Comparison of ENCODE assay signal across 8 cellular contexts in genomic region chr5:109921735-109922395, GRCh38.
DNase-seq lines count a peak whose midpoint lies in the region; ATAC-seq and TF ChIP-seq lines count a peak whose summit lies in the region.

No MANE protein-coding gene starts in this region.

- no peaks in the 10 kb centered on the region for H3K9me3 Mint-ChIP-seq in activated naive CD4-positive, alpha-beta T cell treated with anti-CD3 and anti-CD28 coated beads, Interleukin-2, amount 50 U/mL, for 24 hours
- H3K9me3 Mint-ChIP-seq in H9 = no peaks in the 10 kb centered on the region

- H2BK12ac ChIP-seq in H9 (ENCODE audit: insufficient read length, low read depth, low read length) = no peak overlapping the region

- no peak overlapping the region for H3T11ph ChIP-seq in H9 (ENCODE audit: low read length)

- POLR2A ChIA-PET in OCI-LY7 (lab: Charles Lee) = interaction anchor here (0.5 to 2.0 kb wide), 15 partner anchors 8 to 652 kb away, joined by 3 to 7 read pairs (median 5); no protein-coding TSS in a partner anchor

- in situ Hi-C loops in KBM-7 (cut with MboI; ENCODE audit: low pct_unique_long_range_greater_than_20kb, low sequenced_read_pairs) = no loop called here

- H3K23ac ChIP-seq in H9 (ENCODE audit: insufficient read length, low read depth, low read length) = no peak overlapping the region

- H3K23me2 ChIP-seq in H9 (ENCODE audit: insufficient read length, low read depth, low read length, poor library complexity, severe bottlenecking) = no peaks in the 10 kb centered on the region

- no peaks in the 10 kb centered on the region for H3K79me1 ChIP-seq in H9 (ENCODE audit: insufficient read depth, low read depth, low read length, poor library complexity, severe bottlenecking)

- no CpG with 5 or more reads among the region's 5 CpGs for WGBS in H9 (ENCODE audit: extremely low coverage, insufficient read length, low lambda C conversion rate)

- no peak overlapping the region for H2BK15ac ChIP-seq in H9 (ENCODE audit: low read depth, low read length)

- H2AK5ac ChIP-seq in H9 (ENCODE audit: insufficient read length, low read length) = no peak overlapping the region

- H3K79me2 ChIP-seq in OCI-LY7 (ENCODE audit: insufficient read depth, low read depth, low read length) = no peaks in the 10 kb centered on the region
- no peaks in the 10 kb centered on the region for H3K79me2 ChIP-seq in H9 (ENCODE audit: insufficient read depth, low read length)

- H3K27ac Mint-ChIP-seq in activated naive CD4-positive, alpha-beta T cell treated with anti-CD3 and anti-CD28 coated beads, Interleukin-2, amount 50 U/mL, for 24 hours = peak overlapping the region; percentile 93
- peak overlapping the region in 1 of 3 experiments; percentile 87; a peak in 2 of 7 replicates for H3K27ac Mint-ChIP-seq in H9

- CTCF ChIA-PET in OCI-LY7 (lab: Charles Lee; ENCODE audit: unreplicated experiment) = interaction anchor here (1.4 kb wide), 1 partner anchor 16 kb away, joined by 3 read pairs; no protein-coding TSS in a partner anchor

- H3K9me3 ChIP-seq in OCI-LY7 (ENCODE audit: low read length) (no peaks in the 10 kb centered on the region), H9 (ENCODE audit: control insufficient read depth, low read depth, low read length) (no peaks in the 10 kb centered on the region)

- no peak overlapping the region for H4K91ac ChIP-seq in H9 (ENCODE audit: insufficient read length, low read depth, low read length)

- peak overlapping the region; percentile 90 for H2AFZ ChIP-seq in OCI-LY7 (ENCODE audit: low read length)
- H2AFZ ChIP-seq in H9 (ENCODE audit: low read length) = no peak overlapping the region

- H3K4ac ChIP-seq in H9 (ENCODE audit: low read depth, low read length) = no peak overlapping the region

- TF ChIP-seq CTCF in OCI-LY7 (conservative IDR thresholded peaks at IDR 0.05; ENCODE audit: low read length) (peak; percentile 28; the same call in 1 of the 2 replicates), H9 (conservative IDR thresholded peaks at IDR 0.05) (no peak)

- no peaks in the 10 kb centered on the region for H3K27me3 ChIP-seq in H9 (ENCODE audit: insufficient read depth, low read length)

- no TSS peak for BruUV-seq in OCI-LY7 (replicated peaks; lab: Mats Ljungman, UMichigan)

- H2BK20ac ChIP-seq in H9 (ENCODE audit: low read depth, low read length, poor library complexity, severe bottlenecking) = no peak overlapping the region

- H3K4me3 ChIP-seq in OCI-LY7 (ENCODE audit: low read depth, low read length, poor library complexity, severe bottlenecking) = peak overlapping the region; percentile 7

- no peaks in the 10 kb centered on the region for H3K36me3 ChIP-seq in OCI-LY7 (ENCODE audit: insufficient read depth, low read length)

- ATAC-seq in GM21723 (IDR thresholded peaks at IDR 0.05; ENCODE audit: unreplicated experiment) = peak; percentile 59

- H3K4me2 ChIP-seq in OCI-LY7 (ENCODE audit: low read length) (peak overlapping the region; percentile 62), H9 (ENCODE audit: insufficient read depth, insufficient read length, low read length) (no peak overlapping the region)

- H3K9ac ChIP-seq in H9 (ENCODE audit: extremely low read depth, insufficient read length, low read length) = no peak overlapping the region

- no peak overlapping the region for H2BK5ac ChIP-seq in H9 (ENCODE audit: insufficient read length, low read length)

- peak overlapping the region; percentile 72 for H3K4me3 Mint-ChIP-seq in activated naive CD4-positive, alpha-beta T cell treated with anti-CD3 and anti-CD28 coated beads, Interleukin-2, amount 50 U/mL, for 24 hours
- no peak overlapping the region for H3K4me3 Mint-ChIP-seq in H9

- no peak overlapping the region for H3K56ac ChIP-seq in H9 (ENCODE audit: insufficient read length, low read depth, low read length)

- intact Hi-C loops in OCI-LY7 (cut with micrococcal nuclease; ENCODE audit: unreplicated experiment) = loop anchor here (1.0 to 10.0 kb wide), 4 partner anchors 132 to 1540 kb away; partner anchors contain the start of genes FBXL17 and MAN2A1

- DNase-seq in OCI-LY7 (ENCODE audit: low spot score) (peak; percentile 93), hepatic stellate cell (ENCODE audit: low spot score) (no peak), HPDE6-E6E7 (ENCODE audit: extremely low spot score) (no peak), KBM-7 (no peak), H9 (no peak)
- DNase-seq in stimulated activated CD8-positive, alpha-beta memory T cell treated with anti-CD3 and anti-CD28 coated beads, Interleukin-12 subunit alpha, Interleukin-12 subunit beta, amount 100 ng/mL, for 1 hour (ENCODE audit: low read depth) = peak; percentile 11

- H4K8ac ChIP-seq in H9 (replicated peaks; ENCODE audit: insufficient read length, low read depth, low read length) = no peak overlapping the region

- H3K27ac ChIP-seq in OCI-LY7 (ENCODE audit: low read depth, low read length, poor library complexity, severe bottlenecking) (peak overlapping the region; percentile 92), H9 (ENCODE audit: insufficient read length, low read depth, low read length) (no peak overlapping the region)

- no peak overlapping the region for H3K18ac ChIP-seq in H9 (ENCODE audit: insufficient read length, low read depth, low read length)

- H3K4me1 Mint-ChIP-seq in activated naive CD4-positive, alpha-beta T cell treated with anti-CD3 and anti-CD28 coated beads, Interleukin-2, amount 50 U/mL, for 24 hours = peaks cover 72% of the 10 kb centered on the region
- H3K4me1 Mint-ChIP-seq in H9 = peaks cover 14 to 17% of the 10 kb centered on the region in 2 experiments

- no peaks in the 10 kb centered on the region for H3K9me2 ChIP-seq in OCI-LY7 (ENCODE audit: insufficient read depth, low read length)

- no peak overlapping the region for H2BK120ac ChIP-seq in H9 (ENCODE audit: low read depth, low read length, poor library complexity, severe bottlenecking)

- no peaks in the 10 kb centered on the region for H4K20me1 ChIP-seq in OCI-LY7 (ENCODE audit: insufficient read depth, low read length)
- H4K20me1 ChIP-seq in H9 (ENCODE audit: control insufficient read depth, insufficient read depth, insufficient read length) = no peaks in the 10 kb centered on the region

- H3K14ac ChIP-seq in H9 (ENCODE audit: insufficient read depth, low read length) = no peak overlapping the region

- H3K4me1 ChIP-seq in OCI-LY7 (ENCODE audit: insufficient read depth, low read length, poor library complexity, severe bottlenecking) (peaks cover 34% of the 10 kb centered on the region), H9 (ENCODE audit: insufficient read depth, low read length) (no peaks in the 10 kb centered on the region)

- no peaks in the 10 kb centered on the region for H3K27me3 Mint-ChIP-seq in activated naive CD4-positive, alpha-beta T cell treated with anti-CD3 and anti-CD28 coated beads, Interleukin-2, amount 50 U/mL, for 24 hours
- no peaks in the 10 kb centered on the region for H3K27me3 Mint-ChIP-seq in H9 (ENCODE audit: low read depth)

- H4K5ac ChIP-seq in H9 (ENCODE audit: insufficient read length, low read depth, low read length) = no peak overlapping the region

- peaks cover 3% of the 10 kb centered on the region for H3K36me3 Mint-ChIP-seq in activated naive CD4-positive, alpha-beta T cell treated with anti-CD3 and anti-CD28 coated beads, Interleukin-2, amount 50 U/mL, for 24 hours
- H3K36me3 Mint-ChIP-seq in H9 (ENCODE audit: insufficient read depth in 1 of 3, low read depth in 3 of 3) = no peaks in the 10 kb centered on the region; a peak in 1 of 7 replicates

Comparison
In these comparisons a context has a peak if more than half of its experiments do, and no peak if none do; other contexts are left out.
1. DNase-seq: peak in OCI-LY7 (single experiment) and stimulated activated CD8-positive, alpha-beta memory T cell treated with anti-CD3 and anti-CD28 coated beads, Interleukin-12 subunit alpha, Interleukin-12 subunit beta, amount 100 ng/mL, for 1 hour (single experiment); none in hepatic stellate cell (single experiment), HPDE6-E6E7 (single experiment), KBM-7 (single experiment) and H9 (single experiment).